Comparison of ENCODE assay signal across 9 cellular contexts in genomic region chr12:90174198-90174510, GRCh38.
A peak's percentile ranks its signal among the peaks of the same experiment; 100 is the strongest.
DNase-seq lines count a peak whose midpoint lies in the region; ATAC-seq and TF ChIP-seq lines count a peak whose summit lies in the region.
"Had no signal": no experiment of that assay in that cellular context is flagged by ENCODE, and none has a peak within 500 bp of the region (broad histone marks: within the 10 kb centered on the region; RNA-seq: fewer than 3 reads in every experiment).

No MANE protein-coding gene starts in this region.

- H3K36me3 ChIP-seq in lower lobe of right lung: no peaks in the 10 kb centered on the region

- DNase-seq in Ammon's horn (ENCODE audit: low spot score) (peak; percentile 20), LHCN-M2 (ENCODE audit: low read depth) (peak; percentile 67), dermis microvascular lymphatic vessel endothelial cell (ENCODE audit: low read depth in 2 of 2) (peak; percentile 5 to 39), T-helper 9 cell (no peak), lower lobe of right lung (no peak), GDM1 (lab: John Stamatoyannopoulos, UW) (no peak)

- no peak for TF ChIP-seq CTCF in lower lobe of right lung (IDR thresholded peaks at IDR 0.05)

- no peak overlapping the region for H3K4me3 ChIP-seq in lower lobe of right lung
- H3K4me3 ChIP-seq: coronary artery had no signal

- peak; percentile 52 for ATAC-seq in GM18861 (IDR thresholded peaks at IDR 0.05; ENCODE audit: unreplicated experiment)
- no peak for ATAC-seq in HG03196 (IDR thresholded peaks at IDR 0.05; ENCODE audit: unreplicated experiment)
- no peak for ATAC-seq in lower lobe of right lung

- no peaks in the 10 kb centered on the region for H3K9me3 ChIP-seq in lower lobe of right lung

- no peaks in the 10 kb centered on the region for H3K4me1 ChIP-seq in lower lobe of right lung

- intact Hi-C loops in lower lobe of right lung (cut with DNase I): no loop called here

- H3K27me3 ChIP-seq in lower lobe of right lung (ENCODE audit: low read depth): no peaks in the 10 kb centered on the region

- no peak overlapping the region for H3K27ac ChIP-seq in lower lobe of right lung
- H3K27ac ChIP-seq: coronary artery had no signal

Comparison
In these comparisons a context has a peak if more than half of its experiments do, and no peak if none do; other contexts are left out.
1. DNase-seq: peak in Ammon's horn (single experiment), LHCN-M2 (single experiment) and dermis microvascular lymphatic vessel endothelial cell (2 of 2); none in T-helper 9 cell (single experiment), lower lobe of right lung (single experiment) and GDM1 (single experiment).